Comparison of ENCODE assay signal across 18 cellular contexts in genomic region chr13:80214050-80214449, GRCh38.
DNase-seq lines count a peak whose midpoint lies in the region; ATAC-seq and TF ChIP-seq lines count a peak whose summit lies in the region.
"Had no signal": no experiment of that assay in that cellular context is flagged by ENCODE, and none has a peak within 500 bp of the region (broad histone marks: within the 10 kb centered on the region; RNA-seq: fewer than 3 reads in every experiment).

No MANE protein-coding gene starts in this region.

- H3K36me3 Mint-ChIP-seq in neural progenitor cell: no peaks in the 10 kb centered on the region

- H3K9me3 ChIP-seq in HUES48 (ENCODE audit: control insufficient read depth, insufficient read depth, low read length): no peaks in the 10 kb centered on the region
- no peaks in the 10 kb centered on the region for H3K9me3 ChIP-seq in SK-N-MC (ENCODE audit: low read depth, low read length)
- H3K9me3 ChIP-seq in iPS-20b (ENCODE audit: insufficient read depth, low read depth, low read length): no peaks in the 10 kb centered on the region
- no peaks in the 10 kb centered on the region for H3K9me3 ChIP-seq in neural progenitor cell (ENCODE audit: low read depth)
- H3K9me3 ChIP-seq: A549 had no signal

- no peak overlapping the region for H3K9ac ChIP-seq in HUES48 (ENCODE audit: low read depth, low read length)
- no peak overlapping the region for H3K9ac ChIP-seq in SK-N-MC (ENCODE audit: insufficient read length)
- H3K9ac ChIP-seq in iPS-20b (ENCODE audit: low read depth, low read length): no peak overlapping the region
- no peak overlapping the region for H3K9ac ChIP-seq in neural progenitor cell

- intact Hi-C loops in cardiac septum (cut with DNase I): no loop called here

- no peaks in the 10 kb centered on the region for H3K36me3 ChIP-seq in HUES48 (ENCODE audit: control insufficient read depth, insufficient read depth, low read length)
- no peaks in the 10 kb centered on the region for H3K36me3 ChIP-seq in SK-N-MC (ENCODE audit: insufficient read depth, low read length)
- H3K36me3 ChIP-seq in iPS-20b (ENCODE audit: insufficient read depth, low read depth, low read length): no peaks in the 10 kb centered on the region
- no peaks in the 10 kb centered on the region for H3K36me3 ChIP-seq in neural progenitor cell
- H3K36me3 ChIP-seq in H7 (replicated peaks; ENCODE audit: control insufficient read depth, insufficient read depth, low read length): no peaks in the 10 kb centered on the region

- H3K27me3 ChIP-seq in HUES48 (ENCODE audit: control insufficient read depth, insufficient read depth, low read length) (no peaks in the 10 kb centered on the region), iPS-20b (ENCODE audit: insufficient read depth, low read length) (no peaks in the 10 kb centered on the region), neural progenitor cell (no peaks in the 10 kb centered on the region), H7 (ENCODE audit: control insufficient read depth, insufficient read depth, low read length) (no peaks in the 10 kb centered on the region)

- peak overlapping the region; percentile 50 for H3K27ac Mint-ChIP-seq in neural progenitor cell

- no peaks in the 10 kb centered on the region for H3K9me3 Mint-ChIP-seq in neural progenitor cell

- H3K27ac ChIP-seq in HUES48 (ENCODE audit: low read depth, low read length) (peak overlapping the region; percentile 43), SK-N-MC (peak overlapping the region; percentile 44), iPS-20b (ENCODE audit: low read length) (peak overlapping the region; percentile 43), neural progenitor cell (no peak overlapping the region)
- H3K27ac ChIP-seq: C4-2B had no signal

- H2AFZ ChIP-seq in neural progenitor cell (replicated peaks): no peak overlapping the region

- H3K4me2 ChIP-seq in neural progenitor cell: no peak overlapping the region
- H3K4me2 ChIP-seq: A549 had no signal

- peaks cover 12% of the 10 kb centered on the region for H3K4me1 Mint-ChIP-seq in neural progenitor cell

- peaks cover 11% of the 10 kb centered on the region for H3F3A ChIP-seq in neural progenitor cell (ENCODE audit: low read depth)

- DNase-seq in SK-N-MC (ENCODE audit: low read depth, low spot score) (no peak), neural progenitor cell (ENCODE audit: low spot score) (no peak), H7 (no peak), NCI-H2196 (lab: John Stamatoyannopoulos, UW; ENCODE audit: unreplicated experiment) (no peak), cardiac septum (ENCODE audit: low spot score) (no peak)
- DNase-seq: DMS 273 treated with DMSO at 0.1 percent for 48 hours, GDM1, NCI-H1048, NCI-H1436 treated with DMSO at 0.1 percent for 48 hours, NCI-H2081, NCI-H510A treated with DMSO at 0.1 percent for 48 hours, SHP77 had no signal

- H3K79me2 ChIP-seq in neural progenitor cell (ENCODE audit: low read depth): no peaks in the 10 kb centered on the region

- H3K4me3 ChIP-seq in HUES48 (ENCODE audit: low read depth, low read length) (no peak overlapping the region), SK-N-MC (peak overlapping the region; percentile 40), iPS-20b (ENCODE audit: low read length) (no peak overlapping the region), neural progenitor cell (no peak overlapping the region), H7 (ENCODE audit: insufficient read depth, low read depth, low read length) (no peak overlapping the region)
- H3K4me3 ChIP-seq: A549 had no signal

- H3K27me3 Mint-ChIP-seq in neural progenitor cell (ENCODE audit: insufficient read depth, low read depth): peaks cover 3% of the 10 kb centered on the region

- no peak for TF ChIP-seq CTCF in neural progenitor cell (IDR thresholded peaks at IDR 0.05)

- H4K20me1 ChIP-seq in neural progenitor cell (ENCODE audit: low read depth): no peaks in the 10 kb centered on the region

- H3K4me1 ChIP-seq in HUES48 (ENCODE audit: control insufficient read depth, insufficient read depth, low read length) (peaks cover 28% of the 10 kb centered on the region), iPS-20b (ENCODE audit: insufficient read depth, low read length) (peaks cover 19% of the 10 kb centered on the region), neural progenitor cell (peaks cover 11% of the 10 kb centered on the region)

- no peak for ATAC-seq in HG03045 (IDR thresholded peaks at IDR 0.05; ENCODE audit: unreplicated experiment)
- ATAC-seq: A549, HCT116 had no signal

- no peak overlapping the region for H3K4me3 Mint-ChIP-seq in neural progenitor cell
